21 cellular contexts compared by ENCODE assay signal in the genomic region with DNA sequence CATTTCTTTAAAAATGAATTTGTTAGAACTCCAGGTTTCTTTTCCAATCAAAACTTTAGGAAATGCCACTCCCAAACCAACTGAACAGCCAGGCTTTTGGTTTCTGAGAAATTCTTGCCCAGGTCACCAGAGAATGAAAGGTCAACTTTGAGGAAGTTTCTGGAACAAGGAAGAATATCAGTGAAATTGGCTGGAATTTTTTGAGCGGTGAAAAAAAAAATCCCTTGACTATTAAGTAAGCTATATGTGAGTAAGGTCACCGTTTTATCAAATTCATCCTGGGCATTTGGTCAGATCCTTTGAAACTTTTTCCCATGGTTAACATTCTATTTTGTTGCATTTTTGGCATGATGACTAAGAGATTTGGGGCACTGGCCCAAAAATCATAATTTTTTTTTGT.
"Had no signal": no experiment of that assay in that cellular context is flagged by ENCODE, and none has a peak within 500 bp of the region (broad histone marks: within the 10 kb centered on the region; RNA-seq: fewer than 3 reads in every experiment).

No MANE protein-coding gene starts in this region.

- H3K9me3 ChIP-seq: body of pancreas, esophagus muscularis mucosa, suprapubic skin, transverse colon had no signal

- ATAC-seq: activated CD8-positive, alpha-beta T cell treated with anti-CD3 and anti-CD28 coated beads, Interleukin-2, amount 10 ng/mL, durations not matched to agents 7 days and 5 days; body of pancreas; left lobe of liver; natural killer cell; stimulated activated naive CD8-positive, alpha-beta T cell treated with anti-CD3 and anti-CD28 coated beads, Interleukin-15, amount 100 ng/mL, for 72 hours; T-cell had no signal

- H3K4me1 ChIP-seq: body of pancreas, suprapubic skin, transverse colon had no signal

- H3K27me3 ChIP-seq: body of pancreas, esophagus muscularis mucosa, suprapubic skin, transverse colon had no signal

- H3K4me3 ChIP-seq: body of pancreas, esophagus muscularis mucosa, suprapubic skin, transverse colon had no signal

- H3K27ac ChIP-seq: body of pancreas, suprapubic skin, transverse colon, WERI-Rb-1 had no signal

- FAIRE-seq: kidney, urothelium cell line had no signal

- H3K36me3 ChIP-seq: esophagus muscularis mucosa, suprapubic skin, transverse colon, WERI-Rb-1 had no signal

- DNase-seq: activated CD4-positive, alpha-beta T cell treated with anti-CD3 and anti-CD28 coated beads, Interleukin-2, amount 10 ng/mL, durations not matched to agents 7 days and 5 days; activated CD4-positive, CD25-positive, alpha-beta regulatory T cell treated with anti-CD3 and anti-CD28 coated beads, Interleukin-2, amount 50 U/mL, for 72 hours; activated CD8-positive, alpha-beta T cell treated with anti-CD3 and anti-CD28 coated beads, Interleukin-2, amount 10 ng/mL, durations not matched to agents 7 days and 5 days; activated gamma-delta T cell; anterior cingulate cortex; body of pancreas; caudate nucleus; effector memory CD4-positive, alpha-beta T cell; kidney; midbrain; natural killer cell; retina; stimulated activated CD4-positive, alpha-beta T cell treated with anti-CD3 and anti-CD28 coated beads, Interleukin-1b, Interleukin-23, amount 100 ng/mL, for 48 hours; stimulated activated naive CD8-positive, alpha-beta T cell treated with anti-CD3 and anti-CD28 coated beads, Interleukin-15, amount 100 ng/mL, for 72 hours; T-cell; transverse colon; WERI-Rb-1 had no signal
